Comparison of ENCODE assay signal across 4 cellular contexts in the genomic region with DNA sequence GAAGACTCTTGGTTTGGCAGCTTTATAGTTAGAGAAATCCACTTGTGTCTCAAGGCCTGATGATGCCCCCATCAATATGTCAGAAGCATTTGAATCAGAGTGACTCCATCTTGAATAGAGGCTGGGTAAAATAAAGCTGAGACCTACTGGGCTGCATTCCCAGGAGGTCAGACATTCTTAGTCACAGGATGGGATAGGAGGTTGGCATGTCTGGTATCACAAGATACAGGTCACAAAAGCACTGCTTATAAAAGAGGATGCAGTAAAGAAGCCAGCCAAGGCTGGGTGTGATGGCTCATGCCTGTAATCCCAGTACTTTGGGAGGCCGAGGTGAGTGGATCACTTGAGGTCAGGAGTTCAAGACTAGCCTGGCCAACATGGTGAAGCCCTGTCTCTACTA. TPM values are rescaled to one million over a fixed set of nuclear protein-coding genes. Genes with fewer than 3 reads are reported as not detected.
"Had no signal": no experiment of that assay in that cellular context is flagged by ENCODE, and none has a peak within 500 bp of the region (broad histone marks: within the 10 kb centered on the region; RNA-seq: fewer than 3 reads in every experiment).

No MANE protein-coding gene starts in this region.

RNA-seq across cellular contexts. Expression of a gene that starts 44.0 kb away (rescaled TPM):
- total RNA-seq: hepatocyte, osteoblast, smooth muscle cell, vagina had no signal
- polyA plus RNA-seq: hepatocyte, smooth muscle cell had no signal
